In genomic region chr7:12635830-12636229, GRCh38 we compare ENCODE assay signal across 8 cellular contexts. TPM values are rescaled to one million over a fixed set of nuclear protein-coding genes. Genes with fewer than 3 reads are reported as not detected.
A peak's percentile ranks its signal among the peaks of the same experiment; 100 is the strongest.
DNase-seq lines count a peak whose midpoint lies in the region; ATAC-seq, FAIRE-seq and TF ChIP-seq lines count a peak whose summit lies in the region.

No MANE protein-coding gene starts in this region.

- H4K20me1 ChIP-seq in MM.1S (ENCODE audit: insufficient read depth, low read length) = no peaks in the 10 kb centered on the region

- no peaks in the 10 kb centered on the region for H3K36me3 ChIP-seq in MM.1S (replicated peaks; ENCODE audit: insufficient read depth, low read length)

- ATAC-seq in GM21619 (IDR thresholded peaks at IDR 0.05; ENCODE audit: unreplicated experiment) = peak; percentile 75

- no peaks in the 10 kb centered on the region for H3K9me3 Mint-ChIP-seq in immature natural killer cell

- H3K9me3 ChIP-seq in MM.1S (replicated peaks; ENCODE audit: insufficient read depth, low read length) = no peaks in the 10 kb centered on the region

- H3K9me2 ChIP-seq in MM.1S (replicated peaks; ENCODE audit: insufficient read depth, low read length) = no peaks in the 10 kb centered on the region

- no peaks in the 10 kb centered on the region for H3K36me3 Mint-ChIP-seq in immature natural killer cell

- peak overlapping the region; percentile 26; the same call in 1 of the 2 replicates for H3K9ac ChIP-seq in MM.1S (ENCODE audit: low read length)

- H3K27ac Mint-ChIP-seq in immature natural killer cell = peak overlapping the region; percentile 31 to 81 (median 67)

- no peak for TF ChIP-seq CTCF in GM13977 (IDR thresholded peaks at IDR 0.05; ENCODE audit: extremely low read depth, insufficient read depth, missing control alignments)
- TF ChIP-seq CTCF in MM.1S (IDR thresholded peaks at IDR 0.05; ENCODE audit: low read length) = no peak

- in situ Hi-C loops in GM13977 (cut with MboI; ENCODE audit: low pct_unique_long_range_greater_than_20kb, low sequenced_read_pairs, unreplicated experiment) = no loop called here

- peaks cover 6% of the 10 kb centered on the region; the same call in 1 of the 2 replicates for H3F3A ChIP-seq in MM.1S (ENCODE audit: insufficient read depth, low read length)

- no peak for FAIRE-seq in HTR-8/SVneo (lab: Jason Lieb, UNC)

- H3K27ac ChIP-seq in MM.1S (ENCODE audit: low read length) = no peak overlapping the region

- H3K4me3 Mint-ChIP-seq in immature natural killer cell = peak overlapping the region; percentile 60 to 81 (median 71)

- peaks cover 19 to 30% of the 10 kb centered on the region in 2 donors for H3K4me1 Mint-ChIP-seq in immature natural killer cell

- DNase-seq in GM13977 (ENCODE audit: low spot score) = peak; percentile 8
- DNase-seq in MM.1S = peak; percentile 82
- peak in 2 of 3 donors; percentile 22 to 36 for DNase-seq in immature natural killer cell
- DNase-seq in NCI-H1930 (lab: John Stamatoyannopoulos, UW) = no peak
- no peak for DNase-seq in NCI-H146 treated with DMSO at 0.1 percent for 48 hours (lab: John Stamatoyannopoulos, UW; ENCODE audit: unreplicated experiment)
- no peak for DNase-seq in islet precursor cell
- DNase-seq in HTR-8/SVneo (ENCODE audit: insufficient read length, low spot score) = no peak

- H3K27me3 Mint-ChIP-seq in immature natural killer cell (ENCODE audit: low read depth in 3 of 3) = peaks cover 0 to 4% (median 0%) of the 10 kb centered on the region in 3 donors

- peak overlapping the region; percentile 59 for H3K4me3 ChIP-seq in MM.1S (ENCODE audit: low read length)

- peak overlapping the region; percentile 68 for H2AFZ ChIP-seq in MM.1S (ENCODE audit: low read length)

- peak overlapping the region; percentile 61 for H3K4me2 ChIP-seq in MM.1S (ENCODE audit: low read depth, low read length)

- H3K79me2 ChIP-seq in MM.1S (ENCODE audit: low read length) = no peaks in the 10 kb centered on the region

- no peaks in the 10 kb centered on the region for H3K27me3 ChIP-seq in MM.1S (replicated peaks; ENCODE audit: insufficient read depth, low read length)

- peaks cover 12% of the 10 kb centered on the region for H3K4me1 ChIP-seq in MM.1S (ENCODE audit: low read length)

RNA-seq across cellular contexts. Expression of gene ARL4A, which starts 51.6 kb away (rescaled TPM):
- 10 to 100 TPM; 24.9 to 28.8 (median 25.0) TPM for polyA plus RNA-seq in immature natural killer cell

Comparison
In these comparisons a context has a peak if more than half of its experiments do, and no peak if none do; other contexts are left out.
1. DNase-seq: peak in GM13977 (single experiment), MM.1S (single experiment) and immature natural killer cell (2 of 3); none in NCI-H1930 (0 of 2), NCI-H146 treated with DMSO at 0.1 percent for 48 hours (single experiment), islet precursor cell (single experiment) and HTR-8/SVneo (single experiment).